In the genomic region with DNA sequence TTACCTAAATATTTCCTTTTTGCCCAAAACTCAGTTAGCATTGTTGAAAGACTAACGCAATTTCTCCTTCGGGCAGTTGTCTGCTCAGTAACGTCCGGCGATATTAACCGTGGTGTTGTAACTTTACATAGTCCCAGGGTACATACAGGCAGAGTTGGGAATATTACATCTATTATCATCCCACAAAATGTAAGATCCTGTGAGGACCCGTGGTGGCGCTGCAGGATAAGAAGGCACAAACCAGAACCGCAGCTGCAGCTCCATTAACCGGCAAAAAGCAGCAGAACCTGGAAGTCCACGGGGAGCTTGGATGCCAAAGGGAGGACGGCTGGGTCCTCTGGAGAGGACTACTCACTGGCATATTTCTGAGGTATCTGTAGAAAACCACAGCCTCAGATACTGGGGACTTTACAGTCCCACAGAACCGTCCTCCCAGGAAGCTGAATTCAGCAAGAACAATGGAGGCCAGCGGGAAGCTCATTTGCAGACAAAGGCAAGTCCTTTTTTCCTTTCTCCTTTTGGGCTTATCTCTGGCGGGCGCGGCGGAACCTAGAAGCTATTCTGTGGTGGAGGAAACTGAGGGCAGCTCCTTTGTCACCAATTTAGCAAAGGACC, we compare ENCODE assay signal across 9 cellular contexts. TPM values are rescaled to one million over a fixed set of nuclear protein-coding genes. Genes with fewer than 3 reads are reported as not detected.
DNase-seq lines count a peak whose midpoint lies in the region; ATAC-seq, FAIRE-seq and TF ChIP-seq lines count a peak whose summit lies in the region.
"Not testable (repeated sequence)": the region's sequence is repeated elsewhere in the genome, so short reads cannot be mapped to it uniquely, and the experiment has no call there.
"Had no signal": no experiment of that assay in that cellular context is flagged by ENCODE, and none has a peak within 500 bp of the region (broad histone marks: within the 10 kb centered on the region; RNA-seq: fewer than 3 reads in every experiment).

A gene (plus strand): TSS at position 214 of the 615 bp plus-strand sequence. CDS start 245 bp downstream, at position 459.

- H3K36me3 ChIP-seq in endodermal cell (ENCODE audit: control insufficient read depth, insufficient read depth, low read length); lower lobe of right lung: not testable (repeated sequence)

- H3K4me3 ChIP-seq in endodermal cell (ENCODE audit: low read length); lower lobe of right lung: not testable (repeated sequence)

- H3K27ac ChIP-seq in endodermal cell (ENCODE audit: low read depth, low read length); lower lobe of right lung: not testable (repeated sequence)

- peak; percentile 52 for DNase-seq in D721Med (ENCODE audit: insufficient read length, low spot score)
- peak; percentile 59 for DNase-seq in H54 (ENCODE audit: insufficient read length, low spot score)
- DNase-seq in NCI-H69 (lab: John Stamatoyannopoulos, UW): peak; percentile 69
- DNase-seq in SK-N-DZ (ENCODE audit: low spot score): peak; percentile 26
- not testable (repeated sequence) for DNase-seq in endodermal cell, lower lobe of right lung

- not testable (repeated sequence) for H3K4me1 ChIP-seq in endodermal cell (ENCODE audit: control insufficient read depth, insufficient read depth, low read length); lower lobe of right lung

- FAIRE-seq in D721Med (lab: Jason Lieb, UNC): not testable (repeated sequence)
- FAIRE-seq in H54 (lab: Jason Lieb, UNC): peak; percentile 74

- H3K27me3 Mint-ChIP-seq in endodermal cell (ENCODE audit: insufficient read depth): not testable (repeated sequence)

- not testable (repeated sequence) for TF ChIP-seq CTCF in D721Med (IDR thresholded peaks at IDR 0.05; ENCODE audit: insufficient read depth, missing control alignments)
- TF ChIP-seq CTCF in LNCAP (IDR thresholded peaks at IDR 0.05): peak; percentile 42; the same call in 1 of the 2 replicates
- peak; percentile 60 for TF ChIP-seq CTCF in endodermal cell (conservative IDR thresholded peaks at IDR 0.05)
- peak; percentile 10 for TF ChIP-seq CTCF in lower lobe of right lung (IDR thresholded peaks at IDR 0.05)

- not testable (repeated sequence) for TF ChIP-seq POLR2A in H54 (IDR thresholded peaks at IDR 0.05; ENCODE audit: low read depth, low read length)

- H3K9me3 ChIP-seq in endodermal cell (ENCODE audit: control insufficient read depth, low read length): peaks cover 13% of the 10 kb centered on the region
- H3K9me3 ChIP-seq in lower lobe of right lung: peaks cover 30% of the 10 kb centered on the region

- not testable (repeated sequence) for H3K27me3 ChIP-seq in endodermal cell (ENCODE audit: control insufficient read depth, insufficient read depth, low read length, poor library complexity, severe bottlenecking)
- H3K27me3 ChIP-seq in lower lobe of right lung (ENCODE audit: low read depth): peaks cover 27% of the 10 kb centered on the region

- ATAC-seq in lower lobe of right lung: peak in 1 of 2 donors; percentile 48

- H3K4me3 Mint-ChIP-seq in endodermal cell: not testable (repeated sequence)

- intact Hi-C loops in lower lobe of right lung (cut with DNase I): not testable (repeated sequence)

- H3K27ac Mint-ChIP-seq in endodermal cell: not testable (repeated sequence)

- H3K9ac ChIP-seq in endodermal cell (ENCODE audit: extremely low read depth, low read length, poor library complexity, severe bottlenecking): not testable (repeated sequence)

- not testable (repeated sequence) for H3K4me1 Mint-ChIP-seq in endodermal cell

- WGBS in endodermal cell (ENCODE audit: insufficient coverage in 1 of 2, insufficient read length in 1 of 2), 2 experiments: 76 to 82% methylated on average over 4 to 12 of the region's 18 CpGs

- H3K36me3 Mint-ChIP-seq in endodermal cell (ENCODE audit: low read depth): not testable (repeated sequence)

- H3K9me3 Mint-ChIP-seq in endodermal cell: peaks cover 26% of the 10 kb centered on the region

RNA-seq across cellular contexts. Expression of the gene that starts here (rescaled TPM):
- 0.74 and 1.3 TPM in 2 replicates for polyA plus RNA-seq in SK-N-DZ (2014; cell fraction: cytosol; rRNA removed)
- 0.35 and 0.80 TPM in 2 replicates for polyA plus RNA-seq in SK-N-DZ (2014; cell fraction: nucleus; rRNA removed)
- total RNA-seq in endodermal cell: 1 to 10 TPM in 1 of 2 donors, under 1 TPM in 1; 0.71 to 3.6 TPM
- polyA plus RNA-seq in endodermal cell (2013, experiment 1 of 2): 0.46 TPM
- 0.58 TPM for polyA plus RNA-seq in endodermal cell (2013, experiment 2 of 2)
- total RNA-seq in lower lobe of right lung: 2.6 TPM
- total RNA-seq: activated CD4-positive, alpha-beta memory T cell treated with anti-CD3 and anti-CD28 coated beads, Interleukin-2, amount 10 ng/mL, durations not matched to agents 7 days and 5 days; T-helper 17 cell had no signal
